Comparison of ENCODE assay signal across 8 cellular contexts in genomic region chr16:82229800-82230619, GRCh38. TPM values are rescaled to one million over a fixed set of nuclear protein-coding genes. Genes with fewer than 3 reads are reported as not detected.
DNase-seq lines count a peak whose midpoint lies in the region; ATAC-seq and TF ChIP-seq lines count a peak whose summit lies in the region.

No MANE protein-coding gene starts in this region.

- no peak overlapping the region for H3K27ac ChIP-seq in SJSA1
- no peak overlapping the region for H3K27ac ChIP-seq in trophoblast cell (ENCODE audit: low read depth, low read length)

- no peak overlapping the region for H2AK5ac ChIP-seq in trophoblast cell (ENCODE audit: low read length)

- H2AFZ ChIP-seq in trophoblast cell (ENCODE audit: insufficient read depth, low read length, poor library complexity) = no peak overlapping the region

- H3K9ac ChIP-seq in trophoblast cell (ENCODE audit: low read length) = no peak overlapping the region

- H3K9me3 ChIP-seq in SJSA1 (replicated peaks) = no peaks in the 10 kb centered on the region
- H3K9me3 ChIP-seq in trophoblast cell (ENCODE audit: insufficient read depth, low read depth, low read length) = no peaks in the 10 kb centered on the region

- H3K9me3 Mint-ChIP-seq in activated naive CD4-positive, alpha-beta T cell treated with anti-CD3 and anti-CD28 coated beads for 36 hours = no peaks in the 10 kb centered on the region

- no peak for ATAC-seq in HG02798 (IDR thresholded peaks at IDR 0.05; ENCODE audit: poor library complexity, unreplicated experiment)

- H3K4me1 ChIP-seq in SJSA1 (replicated peaks) = no peaks in the 10 kb centered on the region
- H3K4me1 ChIP-seq in trophoblast cell (ENCODE audit: control insufficient read depth in 1 of 2, insufficient read depth in 2 of 2, low read length in 2 of 2) = no peaks in the 10 kb centered on the region

- H3K79me2 ChIP-seq in trophoblast cell (ENCODE audit: control insufficient read depth, insufficient read depth, low read length, poor library complexity) = no peaks in the 10 kb centered on the region

- H3K4me3 ChIP-seq in LNCaP clone FGC (ENCODE audit: low read depth, low read length) = no peak overlapping the region
- no peak overlapping the region for H3K4me3 ChIP-seq in SJSA1
- no peak overlapping the region for H3K4me3 ChIP-seq in trophoblast cell (ENCODE audit: low read depth, low read length)

- H3K4me3 Mint-ChIP-seq in activated naive CD4-positive, alpha-beta T cell treated with anti-CD3 and anti-CD28 coated beads for 36 hours = no peak overlapping the region

- H2BK120ac ChIP-seq in trophoblast cell (ENCODE audit: insufficient read depth, low read length, poor library complexity) = no peak overlapping the region

- no peak overlapping the region for H3K4ac ChIP-seq in trophoblast cell (ENCODE audit: low read depth, low read length)

- no peak overlapping the region for H4K12ac ChIP-seq in trophoblast cell (ENCODE audit: low read depth, low read length)

- H2BK5ac ChIP-seq in trophoblast cell (ENCODE audit: low read depth, low read length, poor library complexity) = no peak overlapping the region

- peak; percentile 93 for TF ChIP-seq CTCF in LNCaP clone FGC (IDR thresholded peaks at IDR 0.05; ENCODE audit: control insufficient read depth, extremely low read depth, insufficient read depth)

- intact Hi-C loops in activated naive CD4-positive, alpha-beta T cell treated with anti-CD3 and anti-CD28 coated beads for 36 hours (cut with micrococcal nuclease) = loop anchor here (1.0 to 2.0 kb wide), 4 partner anchors 59 to 340 kb away; partner anchors contain the start of gene MPHOSPH6

- peaks cover 9% of the 10 kb centered on the region; the same call in 1 of the 2 replicates for H3K27me3 ChIP-seq in SJSA1 (replicated peaks)
- no peaks in the 10 kb centered on the region for H3K27me3 ChIP-seq in trophoblast cell (ENCODE audit: insufficient read depth, low read length)

- DNase-seq in DMS53 (lab: John Stamatoyannopoulos, UW) (peak; percentile 82), LNCaP clone FGC (ENCODE audit: low read depth) (no peak), SJSA1 (ENCODE audit: low read depth in 1 of 2, low spot score in 2 of 2) (peak; percentile 56 to 73), glomerular visceral epithelial cell (ENCODE audit: extremely low spot score) (peak; percentile 59), trophoblast cell (peak; percentile 54 to 84), ureter (ENCODE audit: low spot score) (peak; percentile 76)
- DNase-seq in activated naive CD4-positive, alpha-beta T cell treated with anti-CD3 and anti-CD28 coated beads for 36 hours = peak; percentile 79

- CTCF ChIA-PET in activated naive CD4-positive, alpha-beta T cell treated with anti-CD3 and anti-CD28 coated beads for 36 hours (lab: Charles Lee) = interaction anchor here (0.7 to 2.7 kb wide), 26 partner anchors 9 to 342 kb away, joined by 3 to 24 read pairs (median 3); partner anchors contain the start of gene MPHOSPH6

- H4K8ac ChIP-seq in trophoblast cell (ENCODE audit: low read depth, low read length) = no peak overlapping the region

- H3K27ac Mint-ChIP-seq in activated naive CD4-positive, alpha-beta T cell treated with anti-CD3 and anti-CD28 coated beads for 36 hours = no peak overlapping the region

- H3K36me3 ChIP-seq in SJSA1 = no peaks in the 10 kb centered on the region
- no peaks in the 10 kb centered on the region for H3K36me3 ChIP-seq in trophoblast cell (ENCODE audit: control insufficient read depth in 1 of 2, insufficient read depth in 2 of 2, low read length in 2 of 2)

- WGBS in trophoblast cell (ENCODE audit: extremely low coverage, insufficient coverage, insufficient read length) = no CpG with 5 or more reads among the region's 6 CpGs

- no peaks in the 10 kb centered on the region for H3K4me1 Mint-ChIP-seq in activated naive CD4-positive, alpha-beta T cell treated with anti-CD3 and anti-CD28 coated beads for 36 hours (ENCODE audit: low read depth)

- no peak overlapping the region for H3K18ac ChIP-seq in trophoblast cell (ENCODE audit: low read length)

- no peaks in the 10 kb centered on the region for H3K36me3 Mint-ChIP-seq in activated naive CD4-positive, alpha-beta T cell treated with anti-CD3 and anti-CD28 coated beads for 36 hours (ENCODE audit: low read depth)

- H3K4me2 ChIP-seq in trophoblast cell (ENCODE audit: low read length) = no peak overlapping the region

- H3K79me1 ChIP-seq in trophoblast cell (ENCODE audit: low read length) = no peaks in the 10 kb centered on the region

- no peak overlapping the region for H3K23ac ChIP-seq in trophoblast cell (ENCODE audit: low read length)

- no peak overlapping the region for H3K14ac ChIP-seq in trophoblast cell (ENCODE audit: low read length)

- no peak overlapping the region for H2BK12ac ChIP-seq in trophoblast cell (ENCODE audit: low read length)

- H4K91ac ChIP-seq in trophoblast cell (ENCODE audit: low read depth, low read length) = no peak overlapping the region

- peaks cover 16% of the 10 kb centered on the region for H3K27me3 Mint-ChIP-seq in activated naive CD4-positive, alpha-beta T cell treated with anti-CD3 and anti-CD28 coated beads for 36 hours (ENCODE audit: low read depth)

RNA-seq across cellular contexts. Expression of gene MPHOSPH6, which starts 60.0 kb away (rescaled TPM):
- total RNA-seq in SJSA1 (2014; rRNA removed; shearing (Covaris generic)) = 55.4 and 69.9 TPM in 2 replicates
- total RNA-seq in activated naive CD4-positive, alpha-beta T cell treated with anti-CD3 and anti-CD28 coated beads for 36 hours = 10 to 100 TPM; 34.8 to 36.9 TPM
- polyA plus RNA-seq in trophoblast cell (2013) = 22.0 and 22.5 TPM in 2 replicates
- 42.2 TPM for total RNA-seq in ureter
